8 cellular contexts compared by ENCODE assay signal in genomic region chr16:89217388-89218191, GRCh38. TPM values are rescaled to one million over a fixed set of nuclear protein-coding genes. Genes with fewer than 3 reads are reported as not detected.
A peak's percentile ranks its signal among the peaks of the same experiment; 100 is the strongest.
DNase-seq lines count a peak whose midpoint lies in the region; ATAC-seq lines count a peak whose summit lies in the region.

Gene ZNF778, plus strand, starts transcription at chr16:89217703. Its CDS starts 3,425 bp downstream, at chr16:89221128.

- DNase-seq in DMS79 (lab: John Stamatoyannopoulos, UW), result peak; percentile 2
- DNase-seq in KBM-7, result peak; percentile 90
- peak; percentile 77 for DNase-seq in SK-N-DZ (ENCODE audit: low spot score)
- DNase-seq in activated naive CD4-positive, alpha-beta T cell treated with anti-CD3 and anti-CD28 coated beads, Interleukin-2, amount 10 ng/mL, durations not matched to agents 7 days and 5 days, result peak; percentile 89
- peak; percentile 90 for DNase-seq in germinal center (ENCODE audit: low spot score)
- DNase-seq in nucleus accumbens (lab: John Stamatoyannopoulos, UW), result peak in 55 of 56 donors; percentile 17 to 91 (median 77)
- peak; percentile 90 for DNase-seq in superior temporal gyrus (ENCODE audit: extremely low spot score)

- H3K27me3 Mint-ChIP-seq in activated naive CD4-positive, alpha-beta T cell treated with anti-CD3 and anti-CD28 coated beads, Interleukin-2, amount 10 ng/mL, durations not matched to agents 7 days and 5 days, result peaks cover 3% of the 10 kb centered on the region

- H3K4me1 Mint-ChIP-seq in activated naive CD4-positive, alpha-beta T cell treated with anti-CD3 and anti-CD28 coated beads, Interleukin-2, amount 10 ng/mL, durations not matched to agents 7 days and 5 days, result peaks cover 27% of the 10 kb centered on the region

- peak within 1 kb of the TSS; percentile 81 for H3K27ac Mint-ChIP-seq in activated naive CD4-positive, alpha-beta T cell treated with anti-CD3 and anti-CD28 coated beads, Interleukin-2, amount 10 ng/mL, durations not matched to agents 7 days and 5 days

- ATAC-seq in GM21576 (IDR thresholded peaks at IDR 0.05; ENCODE audit: unreplicated experiment), result peak; percentile 86

- peaks cover 12% of the 10 kb centered on the region for H3K36me3 Mint-ChIP-seq in activated naive CD4-positive, alpha-beta T cell treated with anti-CD3 and anti-CD28 coated beads, Interleukin-2, amount 10 ng/mL, durations not matched to agents 7 days and 5 days

- H3K4me3 Mint-ChIP-seq in activated naive CD4-positive, alpha-beta T cell treated with anti-CD3 and anti-CD28 coated beads, Interleukin-2, amount 10 ng/mL, durations not matched to agents 7 days and 5 days, result peak within 1 kb of the TSS; percentile 90

- in situ Hi-C loops in KBM-7 (cut with MboI; ENCODE audit: low pct_unique_long_range_greater_than_20kb, low sequenced_read_pairs), result no loop called here

- CTCF ChIA-PET in activated naive CD4-positive, alpha-beta T cell treated with anti-CD3 and anti-CD28 coated beads, Interleukin-2, amount 10 ng/mL, durations not matched to agents 7 days and 5 days (lab: Charles Lee), result interaction anchor here (0.6 to 2.0 kb wide), 8 partner anchors 22 to 519 kb away, joined by 3 to 5 read pairs (median 3); partner anchors contain the start of gene SPG7

- H3K9me3 Mint-ChIP-seq in activated naive CD4-positive, alpha-beta T cell treated with anti-CD3 and anti-CD28 coated beads, Interleukin-2, amount 10 ng/mL, durations not matched to agents 7 days and 5 days, result no peaks in the 10 kb centered on the region

RNA-seq across cellular contexts. Expression of gene ZNF778, which starts in this region (rescaled TPM):
- polyA plus RNA-seq in SK-N-DZ (2014; cell fraction: cytosol; rRNA removed), result 6.4 and 9.0 TPM in 2 replicates
- 3.7 and 12.1 TPM in 2 replicates for polyA plus RNA-seq in SK-N-DZ (2014; cell fraction: nucleus; rRNA removed)

Comparison
In these comparisons a context has a peak if more than half of its experiments do, and no peak if none do; other contexts are left out.
1. Peak in every context shown above with its lines: DNase-seq and ATAC-seq.
2. DNase-seq: peak in every context shown above with its lines; median percentile 90 in KBM-7; 90 in germinal center; 90 in superior temporal gyrus; 89 in activated naive CD4-positive, alpha-beta T cell treated with anti-CD3 and anti-CD28 coated beads, Interleukin-2, amount 10 ng/mL, durations not matched to agents 7 days and 5 days; 77 in SK-N-DZ; 77 in nucleus accumbens; 2 in DMS79.